Comparison of ENCODE assay signal across 22 cellular contexts in genomic region chr11:94804874-94805273, GRCh38. TPM values are rescaled to one million over a fixed set of nuclear protein-coding genes. Genes with fewer than 3 reads are reported as not detected.
DNase-seq lines count a peak whose midpoint lies in the region; ATAC-seq, FAIRE-seq and TF ChIP-seq lines count a peak whose summit lies in the region.
"Had no signal": no experiment of that assay in that cellular context is flagged by ENCODE, and none has a peak within 500 bp of the region (broad histone marks: within the 10 kb centered on the region; RNA-seq: fewer than 3 reads in every experiment).

No MANE protein-coding gene starts in this region.

- CTCF ChIA-PET in HepG2 (lab: Yijun Ruan, JAX; ENCODE audit: low intra/inter-chr PET ratio, low total read pairs), result no interaction called here

- DNase-seq in right lobe of liver (no peak), HepG2 (ENCODE audit: low spot score) (no peak), left lobe of liver (ENCODE audit: low spot score) (no peak), sigmoid colon (no peak), NCI-H526 treated with DMSO at 0.1 percent for 48 hours (lab: John Stamatoyannopoulos, UW) (no peak), germinal center (ENCODE audit: low spot score) (no peak), glomerular visceral epithelial cell (ENCODE audit: extremely low spot score) (no peak)
- DNase-seq in NK-92 treated with Interleukin-12 subunit alpha and Interleukin-12 subunit beta, amount 100 ng/mL, for 24 hours (lab: John Stamatoyannopoulos, UW), result no peak
- DNase-seq: BE2C; Caco-2; CD4-positive, alpha-beta T cell; DMS153; GDM1; Kasumi-1; NCI-H1092 treated with DMSO at 0.1 percent for 48 hours; NCI-H146; NCI-H2029 treated with DMSO at 0.1 percent for 48 hours; NCI-H748 treated with DMSO at 0.1 percent for 48 hours; OCI-M1; SHP77 treated with DMSO at 0.1 percent for 48 hours had no signal

- TF ChIP-seq CTCF in right lobe of liver (IDR thresholded peaks at IDR 0.05), result no peak
- no peak for TF ChIP-seq CTCF in HepG2 (CRISPR knock-in tag; IDR thresholded peaks at IDR 0.05)
- TF ChIP-seq CTCF in sigmoid colon (IDR thresholded peaks at IDR 0.05), result no peak

- intact Hi-C loops in right lobe of liver (cut with DNase I), result loop anchor here in 1 of 2 donors (10.0 kb wide), 1 partner anchor 60 kb away; no protein-coding TSS in a partner anchor
- intact Hi-C loops in HepG2 (cut with micrococcal nuclease; ENCODE audit: unreplicated experiment), result no loop called here
- intact Hi-C loops in sigmoid colon (cut with DNase I), result no loop called here

- 40% methylated on average over 3 of the region's 4 CpGs for WGBS in right lobe of liver (ENCODE audit: insufficient coverage, low coverage, low lambda C conversion rate, missing lambda C conversion rate)
- 83% methylated on average over 4 of the region's 4 CpGs for WGBS in HepG2 (ENCODE audit: low lambda C conversion rate)
- WGBS in sigmoid colon, 2 donors, result 30 to 77% methylated on average over 4 of the region's 4 CpGs

- H3K27me3 ChIP-seq in right lobe of liver, result no peaks in the 10 kb centered on the region
- 0 out of 5 replicates have a peak, but pooled peaks cover 0 to 2% of the 10 kb centered on the region in 2 experiments for H3K27me3 ChIP-seq in HepG2 (ENCODE audit: control insufficient read depth in 1 of 2, insufficient read depth in 2 of 2, low read length in 2 of 2)
- no peaks in the 10 kb centered on the region for H3K27me3 ChIP-seq in sigmoid colon
- H3K27me3 ChIP-seq: BE2C had no signal

- H3K4me1 ChIP-seq in right lobe of liver (peaks cover 0 to 63% (median 2%) of the 10 kb centered on the region in 4 donors), HepG2 (ENCODE audit: insufficient read depth, low read length) (no peaks in the 10 kb centered on the region), sigmoid colon (peaks cover 0 to 92% (median 79%) of the 10 kb centered on the region in 4 donors)
- H3K4me1 ChIP-seq: HAP-1 had no signal

- TF ChIP-seq EP300 in HepG2 (IDR thresholded peaks at IDR 0.05; ENCODE audit: low read depth in 2 of 2, low read length in 2 of 2) (no peak), HepG2 (CRISPR knock-in tag; IDR thresholded peaks at IDR 0.05; ENCODE audit: borderline replicate concordance) (no peak), sigmoid colon (IDR thresholded peaks at IDR 0.05) (no peak)

- no peaks in the 10 kb centered on the region for H4K20me1 ChIP-seq in HepG2 (ENCODE audit: insufficient read depth, low read length)

- H3K9me3 ChIP-seq in right lobe of liver (no peaks in the 10 kb centered on the region), HepG2 (ENCODE audit: low read length) (no peaks in the 10 kb centered on the region), sigmoid colon (no peaks in the 10 kb centered on the region)
- H3K9me3 ChIP-seq: BE2C, Caco-2, HAP-1 had no signal

- TF ChIP-seq POLR2A in right lobe of liver (IDR thresholded peaks at IDR 0.05) (no peak), HepG2 (IDR thresholded peaks at IDR 0.05; ENCODE audit: insufficient read depth in 1 of 2, low read depth in 2 of 2, low read length in 2 of 2) (no peak), sigmoid colon (IDR thresholded peaks at IDR 0.05) (no peak)

- in situ Hi-C loops in HepG2 (cut with HindIII; ENCODE audit: extremely low pct_ligation_motif_present, low pct_unique_long_range_greater_than_20kb), result no loop called here

- H3K27ac ChIP-seq in right lobe of liver (peak overlapping the region in 1 of 3 donors; percentile 3), HepG2 (ENCODE audit: extremely low read length, insufficient read depth, low read length) (no peak overlapping the region), sigmoid colon (peak overlapping the region; percentile 46 to 75 (median 62))

- no TSS peak for BruUV-seq in HepG2 (replicated peaks; lab: Mats Ljungman, UMichigan)

- H3K4me3 ChIP-seq in right lobe of liver (no peak overlapping the region), HepG2 (replicated peaks in 1 of 3; ENCODE audit: insufficient read depth in 1 of 3, low read depth in 2 of 3, low read length in 3 of 3) (no peak overlapping the region), sigmoid colon (no peak overlapping the region)
- H3K4me3 ChIP-seq: HAP-1 had no signal

- H3K4me2 ChIP-seq in HepG2 (ENCODE audit: low read depth, low read length), result no peak overlapping the region

- no peak for FAIRE-seq in HepG2 (lab: Jason Lieb, UNC)
- FAIRE-seq: HTR-8/SVneo had no signal

- no peak overlapping the region for H2AFZ ChIP-seq in HepG2 (ENCODE audit: low read length)

- TF ChIP-seq RAD21 in HepG2 (CRISPR knock-in tag; IDR thresholded peaks at IDR 0.05), result no peak

- no peak overlapping the region for H3K9ac ChIP-seq in HepG2 (ENCODE audit: insufficient read depth, low read depth, low read length)

- H3K79me2 ChIP-seq in HepG2 (ENCODE audit: insufficient read depth, low read length), result no peaks in the 10 kb centered on the region

- ATAC-seq in right lobe of liver, result peak; percentile 43 to 62 (median 50)
- no peak for ATAC-seq in HepG2
- peak; percentile 55 for ATAC-seq in left lobe of liver

- POLR2A ChIA-PET in HepG2 (lab: Yijun Ruan, JAX), result no interaction called here

- H3K36me3 ChIP-seq in right lobe of liver (peaks cover 0 to 5% (median 0%) of the 10 kb centered on the region in 4 donors), HepG2 (replicated peaks in 1 of 2; ENCODE audit: control insufficient read depth in 1 of 2, insufficient read depth in 2 of 2, low read length in 2 of 2) (no peaks in the 10 kb centered on the region), sigmoid colon (peaks cover 0 to 23% (median 4%) of the 10 kb centered on the region in 4 donors)

TF ChIP-seq in HepG2, 621 proteins besides CTCF, POLR2A, EP300 and RAD21:
- no peak for TF ChIP-seq ZNF510 (CRISPR knock-in tag; IDR thresholded peaks at IDR 0.05; ENCODE audit: low read depth)
- TF ChIP-seq ZNF781 (CRISPR knock-in tag; IDR thresholded peaks at IDR 0.05; ENCODE audit: borderline replicate concordance, not compliant biosample characterization), result no peak
- no peak for TF ChIP-seq HOMEZ (CRISPR knock-in tag; IDR thresholded peaks at IDR 0.05; ENCODE audit: low read depth)
- TF ChIP-seq ZFX (CRISPR knock-in tag; IDR thresholded peaks at IDR 0.05; ENCODE audit: low read depth), result no peak
- no peak for TF ChIP-seq ZNF564 (CRISPR knock-in tag; IDR thresholded peaks at IDR 0.05)
- no peak for TF ChIP-seq ATF7-NPFF (CRISPR knock-in tag; IDR thresholded peaks at IDR 0.05; ENCODE audit: low read depth)
- no peak for TF ChIP-seq KDM5A (IDR thresholded peaks at IDR 0.05; ENCODE audit: borderline replicate concordance, low read length)

RNA-seq across cellular contexts. Expression of gene AMOTL1, which starts 36.7 kb away (rescaled TPM):
- total RNA-seq in right lobe of liver (10 to 100 TPM in 4 of 6 experiments, 1 to 10 TPM in 2; 7.4 to 43.8 (median 17.3) TPM), HepG2 (2016; rRNA removed; fragmentation: Illumina TruSeq; extraction: Trizol) (0.20 and 0.24 TPM in 2 replicates), left lobe of liver (22.9 TPM), sigmoid colon (100 to 1,000 TPM in 3 of 4 donors, 10 to 100 TPM in 1; 96.3 to 161 (median 115) TPM)
- under 0.01 TPM in 2 replicates for total RNA-seq in HepG2 (2016; cell fraction: cytosol; rRNA removed; fragmentation: Illumina TruSeq; extraction: Trizol; ENCODE audit: low read depth)
- 0.07 and 0.19 TPM in 2 replicates for total RNA-seq in HepG2 (2016; cell fraction: insoluble cytoplasmic fraction; rRNA removed; fragmentation: Illumina TruSeq; extraction: Trizol)
- 0.03 TPM in 2 replicates for total RNA-seq in HepG2 (2016; cell fraction: membrane; rRNA removed; fragmentation: Illumina TruSeq; extraction: Trizol)
- total RNA-seq in HepG2 (2016; cell fraction: nucleus; rRNA removed; fragmentation: Illumina TruSeq; extraction: Trizol), result 0.06 and 0.22 TPM in 2 replicates
- polyA plus RNA-seq in HepG2 (2011; rRNA removed) (0.01 and 0.03 TPM in 2 replicates), sigmoid colon (1 to 10 TPM in 2 of 3 donors, under 1 TPM in 1; 0.69 to 7.9 (median 1.8) TPM)
- 0.03 and 0.06 TPM in 2 replicates for polyA plus RNA-seq in HepG2 (2011; cell fraction: cytosol; rRNA removed)
- polyA plus RNA-seq in HepG2 (2011; cell fraction: nucleus; rRNA removed), result 0.05 TPM in 2 replicates
- polyA plus RNA-seq in HepG2 (2012), result 0.03 TPM in 2 replicates
- not detected in 2 replicates for polyA plus RNA-seq in HepG2 (2016; cell fraction: cytosol; fragmentation: Illumina TruSeq; extraction: Trizol; ENCODE audit: low read depth)
- 0.04 and 0.26 TPM in 2 replicates for polyA plus RNA-seq in HepG2 (2016; cell fraction: insoluble cytoplasmic fraction; fragmentation: Illumina TruSeq; extraction: Trizol; ENCODE audit: low read depth)
- polyA plus RNA-seq in HepG2 (2016; cell fraction: membrane; fragmentation: Illumina TruSeq; extraction: Trizol; ENCODE audit: low read depth), result 0.02 TPM in 2 replicates
- 0.05 and 0.31 TPM in 2 replicates for polyA plus RNA-seq in HepG2 (2016; cell fraction: nucleus; fragmentation: Illumina TruSeq; extraction: Trizol; ENCODE audit: insufficient read depth, low read depth)
- polyA minus RNA-seq in HepG2 (2011; rRNA and poly(A)+ RNA removed; ENCODE audit: low replicate concordance), result 0.10 and 17.0 TPM in 2 replicates
- polyA minus RNA-seq in HepG2 (2011; cell fraction: cytosol; rRNA and poly(A)+ RNA removed), result 0.10 and 0.53 TPM in 2 replicates
- 0.12 and 0.26 TPM in 2 replicates for polyA minus RNA-seq in HepG2 (2011; cell fraction: nucleus; rRNA and poly(A)+ RNA removed)

Comparison
In these comparisons a context has a peak if more than half of its experiments do, and no peak if none do; other contexts are left out.
1. RNA of gene AMOTL1, which starts 36.7 kb away (total RNA-seq): 96.3 to 161 TPM in sigmoid colon, 22.9 TPM in left lobe of liver (single experiment) and 7.4 to 43.8 TPM in right lobe of liver; under 0.01 to 0.24 TPM in HepG2; every median in the first group is over 4 times any median in the second.